Comparison of ENCODE assay signal across 29 cellular contexts in the genomic region with DNA sequence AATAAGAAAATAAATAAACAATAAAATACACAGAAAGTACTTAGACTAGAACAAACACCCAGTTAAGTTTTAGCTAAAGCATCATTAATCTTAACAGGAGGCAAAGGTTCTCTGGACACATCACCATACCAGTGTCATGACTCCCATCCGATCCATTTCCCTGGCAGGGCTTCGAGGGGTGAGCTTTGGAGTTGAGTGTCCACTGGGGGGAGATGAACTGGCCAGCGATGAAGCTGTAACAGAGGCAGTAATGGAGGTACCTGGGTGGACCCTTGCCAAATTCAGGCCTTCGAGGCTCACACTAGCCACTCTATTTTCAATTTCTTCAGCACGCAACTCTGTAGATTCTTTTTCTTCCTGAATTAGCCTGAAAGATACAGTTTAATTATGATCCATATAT.
"Had no signal": no experiment of that assay in that cellular context is flagged by ENCODE, and none has a peak within 500 bp of the region (broad histone marks: within the 10 kb centered on the region; RNA-seq: fewer than 3 reads in every experiment).

No MANE protein-coding gene starts in this region.

- H3K4me3 ChIP-seq: left lung, lower lobe of right lung, pancreas, prostate gland, sigmoid colon, tibial nerve, uterus had no signal

- H3K4me1 ChIP-seq: left lung, lower lobe of right lung, pancreas, prostate gland, sigmoid colon, tibial nerve, uterus had no signal

- H3K36me3 Mint-ChIP-seq: immature natural killer cell; naive thymus-derived CD8-positive, alpha-beta T cell; stimulated activated memory B cell treated with anti-CD40 and anti-IgM and Interleukin-4, amounts not matched to agents 10 μg/mL and 1 μg/mL and 100 μg/mL, for 72 hours; type B pancreatic cell had no signal

- H3K9me3 Mint-ChIP-seq: nephron, neural crest cell, type B pancreatic cell had no signal

- DNase-seq: hippocampal formation; immature natural killer cell; kidney; left colon; left lung; lower lobe of right lung; mammary epithelial cell; mesenchymal stem cell; naive thymus-derived CD8-positive, alpha-beta T cell; nucleus accumbens; pancreas; retina; right cardiac atrium; sigmoid colon; small intestine; stimulated activated CD4-positive, alpha-beta T cell treated with anti-CD3 and anti-CD28 coated beads, Interleukin-1b, Interleukin-23, amount 100 ng/mL, for 48 hours; stimulated activated CD4-positive, alpha-beta T cell treated with anti-CD3 and anti-CD28 coated beads, Interleukin-2, amount 100 ng/mL, for 48 hours; stimulated activated CD4-positive, alpha-beta T cell treated with anti-CD3 and anti-CD28 coated beads, Interleukin-4, amount 100 ng/mL, for 4 hours; stimulated activated CD8-positive, alpha-beta memory T cell treated with anti-CD3 and anti-CD28 coated beads, Interleukin-4, amount 100 ng/mL, for 48 hours; stimulated activated naive CD4-positive, alpha-beta T cell treated with Interleukin-2 at 50 U/mL for 16 hours; stimulated activated naive CD8-positive, alpha-beta T cell treated with anti-CD3 and anti-CD28 coated beads, Interleukin-15, amount 100 ng/mL, for 72 hours; substantia nigra; uterus had no signal

- H3K27ac ChIP-seq: left lung, lower lobe of right lung, pancreas, prostate gland, sigmoid colon, tibial nerve, uterus had no signal

- H3K4me3 Mint-ChIP-seq: immature natural killer cell; naive thymus-derived CD8-positive, alpha-beta T cell; nephron; neural crest cell; stimulated activated memory B cell treated with anti-CD40 and anti-IgM and Interleukin-4, amounts not matched to agents 10 μg/mL and 1 μg/mL and 100 μg/mL, for 72 hours; stimulated activated naive CD8-positive, alpha-beta T cell treated with anti-CD3 and anti-CD28 coated beads, Interleukin-15, amount 100 ng/mL, for 72 hours; type B pancreatic cell had no signal

- H3K27ac Mint-ChIP-seq: immature natural killer cell; naive thymus-derived CD8-positive, alpha-beta T cell; nephron; stimulated activated memory B cell treated with anti-CD40 and anti-IgM and Interleukin-4, amounts not matched to agents 10 μg/mL and 1 μg/mL and 100 μg/mL, for 72 hours; stimulated activated naive CD8-positive, alpha-beta T cell treated with anti-CD3 and anti-CD28 coated beads, Interleukin-15, amount 100 ng/mL, for 72 hours; type B pancreatic cell had no signal

- H3K36me3 ChIP-seq: left lung, lower lobe of right lung, pancreas, prostate gland, sigmoid colon had no signal

- H3K4me1 Mint-ChIP-seq: immature natural killer cell; naive thymus-derived CD8-positive, alpha-beta T cell; nephron; neural crest cell; stimulated activated memory B cell treated with anti-CD40 and anti-IgM and Interleukin-4, amounts not matched to agents 10 μg/mL and 1 μg/mL and 100 μg/mL, for 72 hours; stimulated activated naive CD8-positive, alpha-beta T cell treated with anti-CD3 and anti-CD28 coated beads, Interleukin-15, amount 100 ng/mL, for 72 hours had no signal

- H3K27me3 ChIP-seq: left lung, sigmoid colon, tibial nerve, uterus had no signal

- ATAC-seq: left colon; left lung; lower lobe of right lung; naive thymus-derived CD8-positive, alpha-beta T cell; pancreas; right cardiac atrium; stimulated activated memory B cell treated with anti-CD40 and anti-IgM and Interleukin-4, amounts not matched to agents 10 μg/mL and 1 μg/mL and 100 μg/mL, for 72 hours; stimulated activated naive CD8-positive, alpha-beta T cell treated with anti-CD3 and anti-CD28 coated beads, Interleukin-15, amount 100 ng/mL, for 72 hours had no signal

- H3K27me3 Mint-ChIP-seq: naive thymus-derived CD8-positive, alpha-beta T cell; stimulated activated memory B cell treated with anti-CD40 and anti-IgM and Interleukin-4, amounts not matched to agents 10 μg/mL and 1 μg/mL and 100 μg/mL, for 72 hours; stimulated activated naive CD8-positive, alpha-beta T cell treated with anti-CD3 and anti-CD28 coated beads, Interleukin-15, amount 100 ng/mL, for 72 hours; type B pancreatic cell had no signal

- H3K9me3 ChIP-seq: left lung, lower lobe of right lung, pancreas, prostate gland, sigmoid colon, tibial nerve, uterus had no signal
